ENCODE assay signal across 8 cellular contexts in the genomic region with DNA sequence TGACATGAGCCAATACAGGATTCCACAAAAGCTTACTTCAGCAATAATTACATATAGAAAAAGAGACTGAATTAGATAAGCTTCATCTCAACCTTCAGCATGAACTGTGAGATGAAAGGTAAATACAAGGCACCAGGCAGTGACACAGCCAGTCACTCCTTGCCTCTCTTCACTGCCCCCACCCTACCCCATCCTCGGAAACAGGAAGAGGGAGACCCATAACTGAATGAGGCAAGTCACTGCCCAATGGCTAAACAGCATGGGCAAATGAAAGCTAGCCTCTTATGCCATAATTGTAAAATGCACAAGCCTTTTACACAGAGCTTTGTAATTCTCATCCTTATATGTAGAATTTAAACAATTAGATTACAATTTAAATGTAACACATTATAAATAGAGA. TPM values are rescaled to one million over a fixed set of nuclear protein-coding genes. Genes with fewer than 3 reads are reported as not detected.
DNase-seq lines count a peak whose midpoint lies in the region; ATAC-seq and TF ChIP-seq lines count a peak whose summit lies in the region.

No MANE protein-coding gene starts in this region.

- H3K36me3 ChIP-seq in ACC112 (ENCODE audit: insufficient read depth, low read length) = no peaks in the 10 kb centered on the region
- no peaks in the 10 kb centered on the region for H3K36me3 ChIP-seq in ES-I3 (ENCODE audit: insufficient read depth, low read length)
- no peaks in the 10 kb centered on the region for H3K36me3 ChIP-seq in BE2C

- in situ Hi-C loops in GM13977 (cut with MboI; ENCODE audit: low pct_unique_long_range_greater_than_20kb, low sequenced_read_pairs, unreplicated experiment) = no loop called here
- in situ Hi-C loops in ACHN (cut with HindIII; ENCODE audit: low pct_ligation_motif_present, low pct_unique_long_range_greater_than_20kb, low sequenced_read_pairs) = no loop called here

- H3K4me3 ChIP-seq in ACC112 (ENCODE audit: low read depth, low read length) (peak overlapping the region; percentile 89), BE2C (ENCODE audit: low read depth, low read length) (no peak overlapping the region)

- H3K27ac ChIP-seq in ACC112 (ENCODE audit: low read depth, low read length) = no peak overlapping the region

- no peaks in the 10 kb centered on the region for H3K27me3 ChIP-seq in ACC112 (ENCODE audit: insufficient read depth, low read length)
- H3K27me3 ChIP-seq in BE2C = no peaks in the 10 kb centered on the region

- no peak overlapping the region for H2AFZ ChIP-seq in ACC112 (ENCODE audit: low read length, unreplicated experiment)

- peak overlapping the region; percentile 83; the same call in 1 of the 2 replicates for H3K9ac ChIP-seq in ES-I3 (ENCODE audit: low read depth, low read length)

- TF ChIP-seq CTCF in activated B cell treated with CpG ODN at 0.5 μM for 24 hours (IDR thresholded peaks at IDR 0.05) (no peak), GM13977 (IDR thresholded peaks at IDR 0.05; ENCODE audit: extremely low read depth, insufficient read depth, missing control alignments) (no peak), BE2C (IDR thresholded peaks at IDR 0.05; ENCODE audit: low read depth, low read length) (no peak)

- H3K9me3 Mint-ChIP-seq in activated B cell treated with CpG ODN at 0.5 μM for 24 hours = no peaks in the 10 kb centered on the region

- H3K4me3 Mint-ChIP-seq in activated B cell treated with CpG ODN at 0.5 μM for 24 hours = peak overlapping the region; percentile 87

- intact Hi-C loops in activated B cell treated with CpG ODN at 0.5 μM for 24 hours (cut with micrococcal nuclease) = loop anchor here (5.0 to 10.0 kb wide), 4 partner anchors 153 to 564 kb away; partner anchors contain the start of genes VN1R2, ZNF468 and ZNF677

- H3K4me1 ChIP-seq in ACC112 (ENCODE audit: control insufficient read depth, insufficient read depth, low read length, unreplicated experiment) (peaks cover 3% of the 10 kb centered on the region), ES-I3 (ENCODE audit: insufficient read depth, low read length) (peaks cover 7% of the 10 kb centered on the region; the same call in 1 of the 2 replicates), BE2C (no peaks in the 10 kb centered on the region)

- no peaks in the 10 kb centered on the region for H3K9me3 ChIP-seq in ES-I3 (ENCODE audit: control insufficient read depth, insufficient read depth, low read length)
- no peaks in the 10 kb centered on the region for H3K9me3 ChIP-seq in BE2C

- POLR2A ChIA-PET in activated B cell treated with CpG ODN at 0.5 μM for 24 hours (lab: Charles Lee) = interaction anchor here (0.6 to 1.1 kb wide), 4 partner anchors 57 to 481 kb away, joined by 3 to 4 read pairs (median 3); partner anchors contain the start of genes ZNF347, ZNF600 and ZNF816

- H3K27me3 Mint-ChIP-seq in activated B cell treated with CpG ODN at 0.5 μM for 24 hours = no peaks in the 10 kb centered on the region

- DNase-seq in activated B cell treated with CpG ODN at 0.5 μM for 24 hours (no peak), kidney glomerular epithelial cell (lab: John Stamatoyannopoulos, UW) (peak; percentile 8), SW 1271 (lab: John Stamatoyannopoulos, UW) (no peak), GM13977 (ENCODE audit: low spot score) (no peak), ACHN (no peak), BE2C (no peak)

- no peak for ATAC-seq in activated B cell treated with CpG ODN at 0.5 μM for 24 hours (ENCODE audit: low read depth)

- CTCF ChIA-PET in activated B cell treated with CpG ODN at 0.5 μM for 24 hours (lab: Charles Lee) = no interaction called here

- H3K4me1 Mint-ChIP-seq in activated B cell treated with CpG ODN at 0.5 μM for 24 hours = peaks cover 42% of the 10 kb centered on the region

- H3K27ac Mint-ChIP-seq in activated B cell treated with CpG ODN at 0.5 μM for 24 hours = peak overlapping the region; percentile 93

- H3K36me3 Mint-ChIP-seq in activated B cell treated with CpG ODN at 0.5 μM for 24 hours (ENCODE audit: low read depth) = peaks cover 30% of the 10 kb centered on the region

- peaks cover 48% of the 10 kb centered on the region for H3K79me2 ChIP-seq in ACC112 (ENCODE audit: control insufficient read depth, insufficient read depth, low read length, unreplicated experiment)

RNA-seq across cellular contexts. Expression of gene ZNF160, which starts 1.7 kb away (rescaled TPM):
- total RNA-seq in activated B cell treated with CpG ODN at 0.5 μM for 24 hours = 46.3 and 61.3 TPM in 2 replicates
- polyA plus RNA-seq in BE2C (2012; ENCODE audit: insufficient read depth, insufficient read length, low read depth) = 4.4 TPM

RNA-seq across cellular contexts. Expression of gene ZNF415, which starts 31.2 kb away (rescaled TPM):
- total RNA-seq in activated B cell treated with CpG ODN at 0.5 μM for 24 hours = 2.7 and 5.8 TPM in 2 replicates
- polyA plus RNA-seq in BE2C (2012; ENCODE audit: insufficient read depth, insufficient read length, low read depth) = 1.1 TPM

RNA-seq across cellular contexts. Expression of gene ERVV-2, which starts 57.0 kb away (rescaled TPM):
- total RNA-seq in activated B cell treated with CpG ODN at 0.5 μM for 24 hours = not detected in 2 replicates
- not detected for polyA plus RNA-seq in BE2C (2012; ENCODE audit: insufficient read depth, insufficient read length, low read depth)

RNA-seq across cellular contexts. Expression of gene ZNF347, which starts 57.3 kb away (rescaled TPM):
- total RNA-seq in activated B cell treated with CpG ODN at 0.5 μM for 24 hours = 17.7 and 19.9 TPM in 2 replicates
- polyA plus RNA-seq in BE2C (2012; ENCODE audit: insufficient read depth, insufficient read length, low read depth) = 3.1 TPM
